20 cellular contexts compared by ENCODE assay signal in genomic region chr19:50843205-50843604, GRCh38. TPM values are rescaled to one million over a fixed set of nuclear protein-coding genes. Genes with fewer than 3 reads are reported as not detected.
DNase-seq lines count a peak whose midpoint lies in the region; ATAC-seq and TF ChIP-seq lines count a peak whose summit lies in the region.
"Had no signal": no experiment of that assay in that cellular context is flagged by ENCODE, and none has a peak within 500 bp of the region (broad histone marks: within the 10 kb centered on the region; RNA-seq: fewer than 3 reads in every experiment).

No MANE protein-coding gene starts in this region.

- H3K27ac Mint-ChIP-seq in activated naive CD4-positive, alpha-beta T cell treated with anti-CD3 and anti-CD28 coated beads, Interleukin-2, amount 50 U/mL, for 24 hours = peak overlapping the region; percentile 14
- no peak overlapping the region for H3K27ac Mint-ChIP-seq in activated naive CD4-positive, alpha-beta T cell treated with anti-CD3 and anti-CD28 coated beads, Interleukin-2, amount 10 ng/mL, durations not matched to agents 7 days and 5 days
- H3K27ac Mint-ChIP-seq: CD4-positive, alpha-beta memory T cell had no signal

- TF ChIP-seq POLR2A in prostate gland (IDR thresholded peaks at IDR 0.05) = no peak

- H3K4me3 ChIP-seq in prostate gland (no peak overlapping the region), left ventricle myocardium inferior (no peak overlapping the region)
- H3K4me3 ChIP-seq: A549, GM23248 had no signal

- H3K4me1 Mint-ChIP-seq in activated naive CD4-positive, alpha-beta T cell treated with anti-CD3 and anti-CD28 coated beads, Interleukin-2, amount 50 U/mL, for 24 hours = no peaks in the 10 kb centered on the region
- H3K4me1 Mint-ChIP-seq in activated naive CD4-positive, alpha-beta T cell treated with anti-CD3 and anti-CD28 coated beads, Interleukin-2, amount 10 ng/mL, durations not matched to agents 7 days and 5 days = peaks cover 2% of the 10 kb centered on the region
- H3K4me1 Mint-ChIP-seq: CD4-positive, alpha-beta memory T cell had no signal

- no peaks in the 10 kb centered on the region for H3K36me3 ChIP-seq in prostate gland
- no peaks in the 10 kb centered on the region for H3K36me3 ChIP-seq in left ventricle myocardium inferior
- H3K36me3 ChIP-seq: BE2C; BLaER1 treated with 17β-estradiol and CSF1 and Interleukin-3, amounts not matched to agents 10 nM and 100 nM had no signal

- H3K27me3 ChIP-seq in prostate gland (replicated peaks; ENCODE audit: insufficient read depth) (no peaks in the 10 kb centered on the region), left ventricle myocardium inferior (ENCODE audit: low read depth) (peaks cover 26% of the 10 kb centered on the region)
- H3K27me3 ChIP-seq: BE2C; BLaER1 treated with 17β-estradiol and CSF1 and Interleukin-3, amounts not matched to agents 10 nM and 100 nM had no signal

- H3K9me3 ChIP-seq in prostate gland (no peaks in the 10 kb centered on the region), left ventricle myocardium inferior (replicated peaks) (peaks cover 34% of the 10 kb centered on the region)
- H3K9me3 ChIP-seq: BE2C had no signal

- TF ChIP-seq CTCF in VCaP (conservative IDR thresholded peaks at IDR 0.05) (no peak), prostate gland (IDR thresholded peaks at IDR 0.05) (no peak), left ventricle myocardium inferior (IDR thresholded peaks at IDR 0.05; ENCODE audit: borderline replicate concordance) (no peak)

- no peak overlapping the region for H3K4me3 Mint-ChIP-seq in activated naive CD4-positive, alpha-beta T cell treated with anti-CD3 and anti-CD28 coated beads, Interleukin-2, amount 50 U/mL, for 24 hours
- H3K4me3 Mint-ChIP-seq in activated naive CD4-positive, alpha-beta T cell treated with anti-CD3 and anti-CD28 coated beads, Interleukin-2, amount 10 ng/mL, durations not matched to agents 7 days and 5 days = no peak overlapping the region
- H3K4me3 Mint-ChIP-seq: CD4-positive, alpha-beta memory T cell had no signal

- H3K27me3 Mint-ChIP-seq in activated naive CD4-positive, alpha-beta T cell treated with anti-CD3 and anti-CD28 coated beads, Interleukin-2, amount 50 U/mL, for 24 hours = peaks cover 18% of the 10 kb centered on the region
- peaks cover 25% of the 10 kb centered on the region for H3K27me3 Mint-ChIP-seq in activated naive CD4-positive, alpha-beta T cell treated with anti-CD3 and anti-CD28 coated beads, Interleukin-2, amount 10 ng/mL, durations not matched to agents 7 days and 5 days

- H3K27ac ChIP-seq in VCaP (peak overlapping the region; percentile 100), prostate gland (peak overlapping the region; percentile 92), left ventricle myocardium inferior (replicated peaks) (no peak overlapping the region)
- H3K27ac ChIP-seq: A549; BLaER1 treated with 17β-estradiol and CSF1 and Interleukin-3, amounts not matched to agents 10 nM and 100 nM; GM23248 had no signal

- no peaks in the 10 kb centered on the region for H3K36me3 Mint-ChIP-seq in activated naive CD4-positive, alpha-beta T cell treated with anti-CD3 and anti-CD28 coated beads, Interleukin-2, amount 50 U/mL, for 24 hours
- no peaks in the 10 kb centered on the region for H3K36me3 Mint-ChIP-seq in activated naive CD4-positive, alpha-beta T cell treated with anti-CD3 and anti-CD28 coated beads, Interleukin-2, amount 10 ng/mL, durations not matched to agents 7 days and 5 days

- intact Hi-C loops in prostate gland (cut with DNase I) = no loop called here
- intact Hi-C loops in left ventricle myocardium inferior (cut with micrococcal nuclease) = no loop called here

- CTCF ChIA-PET in activated naive CD4-positive, alpha-beta T cell treated with anti-CD3 and anti-CD28 coated beads, Interleukin-2, amount 10 ng/mL, durations not matched to agents 7 days and 5 days (lab: Charles Lee) = interaction anchor here (1.3 kb wide), 1 partner anchor 79 kb away, joined by 4 read pairs; no protein-coding TSS in a partner anchor

- no peak for DNase-seq in activated naive CD4-positive, alpha-beta T cell treated with anti-CD3 and anti-CD28 coated beads, Interleukin-2, amount 10 ng/mL, durations not matched to agents 7 days and 5 days
- DNase-seq in prostate gland (ENCODE audit: low spot score) (no peak), left ventricle myocardium inferior (no peak)
- DNase-seq: 8988T; ACHN; AML-193; BE2C; CD4-positive, alpha-beta memory T cell; DMS153; DND-41; GM23248; H7; HCEC 1CT had no signal

- ATAC-seq in HG02970 (IDR thresholded peaks at IDR 0.05; ENCODE audit: low FRiP score, unreplicated experiment) = no peak
- ATAC-seq: A549 had no signal

- no peaks in the 10 kb centered on the region for H3K4me1 ChIP-seq in prostate gland (replicated peaks)
- H3K4me1 ChIP-seq in left ventricle myocardium inferior = no peaks in the 10 kb centered on the region
- H3K4me1 ChIP-seq: A549, BE2C, Caco-2 had no signal

- peaks cover 13% of the 10 kb centered on the region for H3K9me3 Mint-ChIP-seq in activated naive CD4-positive, alpha-beta T cell treated with anti-CD3 and anti-CD28 coated beads, Interleukin-2, amount 50 U/mL, for 24 hours
- H3K9me3 Mint-ChIP-seq in activated naive CD4-positive, alpha-beta T cell treated with anti-CD3 and anti-CD28 coated beads, Interleukin-2, amount 10 ng/mL, durations not matched to agents 7 days and 5 days = peaks cover 4% of the 10 kb centered on the region

- WGBS in prostate gland = 94% methylated on average over 2 of the region's 2 CpGs

RNA-seq across cellular contexts. Expression of gene KLK15, which starts 9.8 kb away (rescaled TPM):
- 1 to 10 TPM; 4.0 to 8.5 TPM for total RNA-seq in prostate gland
- total RNA-seq in left ventricle myocardium inferior = not detected
- total RNA-seq: Caco-2; CD4-positive, alpha-beta memory T cell; GM23248; H1; H7 had no signal

RNA-seq across cellular contexts. Expression of gene KLK3, which starts 11.5 kb away (rescaled TPM):
- total RNA-seq in prostate gland (over 10,000 TPM in 1 of 2 donors, 1,000 to 10,000 TPM in 1; 7,620 to 35,247 TPM), left ventricle myocardium inferior (not detected)
- total RNA-seq: Caco-2; CD4-positive, alpha-beta memory T cell; GM23248; H1; H7 had no signal

RNA-seq across cellular contexts. Expression of gene KLK1, which starts 19.6 kb away (rescaled TPM):
- total RNA-seq in prostate gland (10 to 100 TPM in 1 of 2 donors, 1 to 10 TPM in 1; 8.3 to 45.2 TPM), left ventricle myocardium inferior (0.41 TPM)
- total RNA-seq: CD4-positive, alpha-beta memory T cell; GM23248; H7 had no signal

RNA-seq across cellular contexts. Expression of gene KLK2, which starts 30.0 kb away (rescaled TPM):
- total RNA-seq in prostate gland = over 10,000 TPM in 1 of 2 donors, 1,000 to 10,000 TPM in 1; 3,344 to 10,024 TPM
- not detected for total RNA-seq in left ventricle myocardium inferior
- total RNA-seq: Caco-2; CD4-positive, alpha-beta memory T cell; GM23248; H1; H7 had no signal

RNA-seq across cellular contexts. Expression of gene ACP4, which starts 53.0 kb away (rescaled TPM):
- total RNA-seq in prostate gland (not detected), left ventricle myocardium inferior (not detected)
- total RNA-seq: Caco-2; CD4-positive, alpha-beta memory T cell; GM23248; H1; H7 had no signal

Comparison
In these comparisons a context has a peak if more than half of its experiments do, and no peak if none do; other contexts are left out.
1. RNA of gene KLK3, which starts 11.5 kb away (total RNA-seq): 7,620 to 35,247 TPM in prostate gland; not detected in left ventricle myocardium inferior (single experiment); every median in the first group is over 1,000 times any median in the second.